ENCODE assay signal across 7 cellular contexts in the genomic region with DNA sequence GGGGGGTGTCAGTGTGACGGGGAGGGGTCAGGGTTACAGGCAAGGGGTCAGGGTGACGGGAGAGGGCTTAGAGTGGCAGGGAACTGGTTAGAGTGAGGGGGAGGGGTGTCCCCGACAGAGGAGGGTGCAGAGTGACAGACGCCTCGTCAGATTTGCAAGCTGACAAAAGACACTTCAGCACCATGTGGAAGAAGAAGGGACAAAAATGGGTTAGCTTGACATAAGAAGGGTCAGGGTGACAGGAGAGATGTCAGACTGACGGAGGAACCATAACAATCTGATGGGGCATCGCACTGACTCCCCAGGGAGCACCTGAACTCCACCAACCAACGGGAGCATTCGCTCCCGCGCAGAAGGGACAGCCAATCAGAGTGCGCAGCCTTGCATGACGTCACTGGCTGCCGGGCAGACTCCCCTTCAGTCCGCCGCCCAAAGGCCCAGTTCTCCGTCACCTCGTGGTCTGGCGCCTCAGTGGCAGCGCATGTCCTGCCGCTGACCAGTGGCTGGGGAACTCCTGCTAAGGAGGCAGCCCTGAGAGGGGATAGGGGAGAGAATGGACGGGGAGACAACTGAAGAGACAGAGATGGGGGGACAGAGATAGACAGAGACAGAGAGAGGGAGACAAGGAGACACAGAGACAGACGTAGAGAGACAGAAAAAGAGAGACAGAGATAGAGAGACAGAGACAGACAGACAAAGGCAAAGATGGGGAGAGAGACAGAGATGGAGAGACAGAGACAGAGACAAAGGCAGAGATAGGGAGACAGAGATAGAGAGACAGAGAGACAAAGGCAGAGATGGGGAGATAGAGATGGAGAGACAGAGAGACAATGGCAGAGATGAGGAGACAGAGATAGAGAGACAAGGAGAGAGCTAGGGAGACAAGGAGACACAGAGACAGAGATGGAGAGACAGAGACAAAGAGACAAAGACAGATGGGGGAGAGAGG. TPM values are rescaled to one million over a fixed set of nuclear protein-coding genes. Genes with fewer than 3 reads are reported as not detected.
DNase-seq lines count a peak whose midpoint lies in the region; ATAC-seq and TF ChIP-seq lines count a peak whose summit lies in the region.

No MANE protein-coding gene starts in this region.

- H3K4me1 ChIP-seq in Panc1 (ENCODE audit: control insufficient read depth, insufficient read depth, low read length): no peaks in the 10 kb centered on the region

- peak; percentile 98 for DNase-seq in GM13976 (ENCODE audit: low spot score)
- no peak for DNase-seq in Panc1 (ENCODE audit: low read depth, low spot score)
- peak; percentile 81 for DNase-seq in activated T-cell treated with anti-CD3 and anti-CD28 coated beads, Interleukin-2, amount 50 U/mL, for 1 hour
- DNase-seq in fibroblast of peridontal ligament (ENCODE audit: extremely low read depth): peak; percentile 41
- peak; percentile 13 for DNase-seq in non-pigmented ciliary epithelial cell (ENCODE audit: low read depth)
- peak; percentile 25 for DNase-seq in stromal cell of bone marrow (ENCODE audit: low read depth)

- H3K9me3 ChIP-seq in Panc1 (ENCODE audit: control insufficient read depth, insufficient read depth, low read depth, low read length): no peaks in the 10 kb centered on the region

- H3K36me3 ChIP-seq in Panc1 (ENCODE audit: control insufficient read depth, insufficient read depth, low read length): no peaks in the 10 kb centered on the region

- ATAC-seq in HG03175 (IDR thresholded peaks at IDR 0.05; ENCODE audit: unreplicated experiment): peak; percentile 85
- peak; percentile 99 for ATAC-seq in Panc1

- BruUV-seq in Panc1 (replicated peaks; lab: Mats Ljungman, UMichigan): no TSS peak

- peaks cover 2% of the 10 kb centered on the region; the same call in 1 of the 2 replicates for H3K27me3 ChIP-seq in Panc1 (ENCODE audit: control insufficient read depth, insufficient read depth, low read length)

- intact Hi-C loops in Panc1 (cut with micrococcal nuclease; ENCODE audit: unreplicated experiment): no loop called here

- no peak overlapping the region for H3K27ac ChIP-seq in Panc1 (ENCODE audit: low read length)

- H3K4me3 ChIP-seq in Panc1 (ENCODE audit: low read depth in 2 of 2, low read length in 2 of 2): no peak overlapping the region

- POLR2A ChIA-PET in Panc1 (lab: Charles Lee): no interaction called here

- TF ChIP-seq CTCF in GM13976 (IDR thresholded peaks at IDR 0.05; ENCODE audit: borderline replicate concordance, control extremely low read depth, extremely low read depth, insufficient read depth, missing control alignments) (no peak), Panc1 (IDR thresholded peaks at IDR 0.05) (no peak)

- CTCF ChIA-PET in Panc1 (lab: Charles Lee): no interaction called here

- in situ Hi-C loops in GM13976 (cut with MboI; ENCODE audit: low sequenced_read_pairs, unreplicated experiment): no loop called here
- in situ Hi-C loops in Panc1 (cut with HindIII; ENCODE audit: low pct_unique_long_range_greater_than_20kb, low sequenced_read_pairs): no loop called here

RNA-seq across cellular contexts. Expression of gene C19orf81, which starts 30.2 kb away (rescaled TPM):
- 0.98 TPM for total RNA-seq in Panc1 (2021; ENCODE audit: unreplicated experiment)
- 0.81 TPM for polyA plus RNA-seq in Panc1 (2012; ENCODE audit: insufficient read length)

RNA-seq across cellular contexts. Expression of gene SYT3, which starts 39.8 kb away (rescaled TPM):
- total RNA-seq in Panc1 (2021; ENCODE audit: unreplicated experiment): not detected
- 0.15 TPM for polyA plus RNA-seq in Panc1 (2012; ENCODE audit: insufficient read length)

RNA-seq across cellular contexts. Expression of gene SHANK1, which starts 40.2 kb away (rescaled TPM):
- not detected for total RNA-seq in Panc1 (2021; ENCODE audit: unreplicated experiment)
- not detected for polyA plus RNA-seq in Panc1 (2012; ENCODE audit: insufficient read length)

RNA-seq across cellular contexts. Expression of gene CLEC11A, which starts 43.7 kb away (rescaled TPM):
- total RNA-seq in Panc1 (2021; ENCODE audit: unreplicated experiment): not detected
- polyA plus RNA-seq in Panc1 (2012; ENCODE audit: insufficient read length): not detected
